1 cellular context compared by ENCODE assay signal in the genomic region with DNA sequence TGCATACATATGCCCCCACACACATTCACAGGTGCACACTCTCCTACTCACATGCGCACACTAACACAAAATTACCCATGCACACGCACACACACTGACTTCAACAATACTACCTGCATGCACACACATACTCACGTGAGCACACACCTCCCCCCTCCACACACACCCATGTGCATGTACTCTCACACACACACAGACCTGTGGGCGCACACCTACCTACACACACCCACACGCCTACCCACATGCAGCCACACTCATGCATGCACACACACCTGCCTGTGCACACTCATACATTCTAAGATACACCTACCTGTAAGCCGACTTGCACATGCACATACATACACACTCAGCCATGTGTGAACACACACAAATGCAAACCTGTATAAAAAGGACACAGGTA.
TF ChIP-seq lines count a peak whose summit lies in the region.

No MANE protein-coding gene starts in this region.

TF ChIP-seq in HepG2, 621 proteins besides CTCF, POLR2A, EP300 and RAD21 (continued from another document):
- no peak for TF ChIP-seq CCDC6 (CRISPR knock-in tag; IDR thresholded peaks at IDR 0.05)
- TF ChIP-seq, protein P1, sequence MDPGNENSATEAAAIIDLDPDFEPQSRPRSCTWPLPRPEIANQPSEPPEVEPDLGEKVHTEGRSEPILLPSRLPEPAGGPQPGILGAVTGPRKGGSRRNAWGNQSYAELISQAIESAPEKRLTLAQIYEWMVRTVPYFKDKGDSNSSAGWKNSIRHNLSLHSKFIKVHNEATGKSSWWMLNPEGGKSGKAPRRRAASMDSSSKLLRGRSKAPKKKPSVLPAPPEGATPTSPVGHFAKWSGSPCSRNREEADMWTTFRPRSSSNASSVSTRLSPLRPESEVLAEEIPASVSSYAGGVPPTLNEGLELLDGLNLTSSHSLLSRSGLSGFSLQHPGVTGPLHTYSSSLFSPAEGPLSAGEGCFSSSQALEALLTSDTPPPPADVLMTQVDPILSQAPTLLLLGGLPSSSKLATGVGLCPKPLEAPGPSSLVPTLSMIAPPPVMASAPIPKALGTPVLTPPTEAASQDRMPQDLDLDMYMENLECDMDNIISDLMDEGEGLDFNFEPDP (CRISPR knock-in tag; conservative IDR thresholded peaks at IDR 0.05): no peak
- TF ChIP-seq HOXD1 (CRISPR knock-in tag; IDR thresholded peaks at IDR 0.05): no peak
